In the genomic region with DNA sequence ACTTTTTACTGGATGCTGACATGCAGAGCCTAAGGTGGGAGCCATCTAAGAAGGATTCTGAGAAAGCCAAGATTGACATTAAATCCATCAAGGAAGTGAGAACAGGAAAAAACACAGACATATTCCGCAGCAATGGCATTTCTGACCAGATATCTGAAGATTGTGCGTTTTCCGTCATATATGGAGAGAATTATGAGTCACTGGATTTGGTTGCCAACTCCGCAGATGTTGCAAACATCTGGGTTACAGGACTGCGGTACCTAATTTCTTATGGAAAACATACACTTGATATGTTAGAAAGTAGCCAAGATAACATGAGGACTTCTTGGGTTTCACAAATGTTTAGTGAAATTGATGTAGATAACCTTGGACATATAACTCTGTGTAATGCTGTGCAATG, we compare ENCODE assay signal across 25 cellular contexts.
"Had no signal": no experiment of that assay in that cellular context is flagged by ENCODE, and none has a peak within 500 bp of the region (broad histone marks: within the 10 kb centered on the region; RNA-seq: fewer than 3 reads in every experiment).

No MANE protein-coding gene starts in this region.

- H3K4me2 ChIP-seq: KMS-11, SK-N-SH had no signal

- FAIRE-seq: HepG2, RCC 7860 had no signal

- H3K9ac ChIP-seq: KMS-11, SK-N-SH had no signal

- H3K27ac ChIP-seq: KMS-11, RWPE1 had no signal

- DNase-seq: IMR-90, Kasumi-1, MM.1S, NCI-H1048, NCI-H1105, NCI-H1417, NCI-H1436 treated with DMSO at 0.1 percent for 48 hours, NCI-H1694, NCI-H187 treated with DMSO at 0.1 percent for 48 hours, NCI-H2029 treated with DMSO at 0.1 percent for 48 hours, NCI-H2171 treated with DMSO at 0.1 percent for 48 hours, NCI-H2227 treated with DMSO at 0.1 percent for 48 hours, NCI-H446, NCI-H510A, NCI-H524 treated with DMSO at 0.1 percent for 48 hours, NCI-H69, NCI-H774, SHP77, SK-N-SH, SW 1271, T-cell had no signal

- H3K9me3 ChIP-seq: SK-N-SH had no signal

- ATAC-seq: HepG2, T-cell had no signal
